25 cellular contexts compared by ENCODE assay signal in genomic region chr22:42066133-42066761, GRCh38. TPM values are rescaled to one million over a fixed set of nuclear protein-coding genes. Genes with fewer than 3 reads are reported as not detected.
DNase-seq lines count a peak whose midpoint lies in the region; TF ChIP-seq lines count a peak whose summit lies in the region.
"Had no signal": no experiment of that assay in that cellular context is flagged by ENCODE, and none has a peak within 500 bp of the region (broad histone marks: within the 10 kb centered on the region; RNA-seq: fewer than 3 reads in every experiment).

No MANE protein-coding gene starts in this region.

- TF ChIP-seq CTCF in RWPE1 (conservative IDR thresholded peaks at IDR 0.05; ENCODE audit: low read depth) (no peak), spleen (IDR thresholded peaks at IDR 0.05 in 8 of 11, conservative IDR thresholded peaks at IDR 0.05 in 3 of 11) (no peak), smooth muscle cell (IDR thresholded peaks at IDR 0.05; ENCODE audit: borderline replicate concordance, insufficient read depth, poor library complexity, severe bottlenecking) (no peak)

- no peak overlapping the region for H3K4me3 ChIP-seq in spleen
- H3K4me3 ChIP-seq in smooth muscle cell, result no peak overlapping the region
- H3K4me3 ChIP-seq: coronary artery, HAP-1, neural progenitor cell, SJCRH30, thyroid gland had no signal

- H3K27me3 ChIP-seq in spleen (replicated peaks in 1 of 7), result no peaks in the 10 kb centered on the region
- no peaks in the 10 kb centered on the region for H3K27me3 ChIP-seq in smooth muscle cell (ENCODE audit: low read depth)
- H3K27me3 ChIP-seq: neural progenitor cell, SJCRH30, thyroid gland had no signal

- DNase-seq in activated T-cell treated with anti-CD3 and anti-CD28 coated beads, Interleukin-2, amount 50 U/mL, for 24 hours, result no peak
- DNase-seq in activated T-cell treated with anti-CD3 and anti-CD28 coated beads for 4 hours (no peak), RWPE1 (ENCODE audit: low spot score) (no peak), ecto neural progenitor cell (ENCODE audit: low spot score) (peak; percentile 17), spleen (peak; percentile 63), DMS53 treated with DMSO at 0.1 percent for 48 hours (lab: John Stamatoyannopoulos, UW; ENCODE audit: unreplicated experiment) (no peak), smooth muscle cell (lab: John Stamatoyannopoulos, UW; ENCODE audit: unreplicated experiment) (no peak), NCI-H187 treated with DMSO at 0.1 percent for 48 hours (lab: John Stamatoyannopoulos, UW) (no peak)
- DNase-seq: activated CD4-positive, alpha-beta T cell treated with anti-CD3 and anti-CD28 coated beads, Interleukin-2, amount 10 ng/mL, durations not matched to agents 7 days and 5 days; AML-193; CD4-positive, alpha-beta T cell; effector memory CD8-positive, alpha-beta T cell; NCI-H2029 treated with DMSO at 0.1 percent for 48 hours; NCI-H2227 treated with DMSO at 0.1 percent for 48 hours; NCI-H526 treated with DMSO at 0.1 percent for 48 hours; SJCRH30; T-helper 9 cell had no signal

- H2AFZ ChIP-seq in smooth muscle cell (ENCODE audit: low read depth), result no peak overlapping the region
- H2AFZ ChIP-seq: neural progenitor cell had no signal

- CTCF ChIA-PET in RWPE1 (lab: Yijun Ruan, JAX), result no interaction called here

- no peaks in the 10 kb centered on the region for H3K27me3 Mint-ChIP-seq in activated T-cell treated with anti-CD3 and anti-CD28 coated beads, Interleukin-2, amount 50 U/mL, for 24 hours
- H3K27me3 Mint-ChIP-seq: activated CD4-positive, alpha-beta T cell treated with anti-CD3 and anti-CD28 coated beads, Interleukin-2, amount 10 ng/mL, durations not matched to agents 7 days and 5 days; activated naive CD8-positive, alpha-beta T cell; CD4-positive, alpha-beta T cell; effector memory CD8-positive, alpha-beta T cell; memory B cell had no signal

- no peaks in the 10 kb centered on the region for H3K9me3 ChIP-seq in spleen
- no peaks in the 10 kb centered on the region for H3K9me3 ChIP-seq in smooth muscle cell (replicated peaks; ENCODE audit: low read depth)
- H3K9me3 ChIP-seq: HAP-1, SJCRH30, thyroid gland had no signal

- no peak for TF ChIP-seq POLR2A in spleen (IDR thresholded peaks at IDR 0.05)

- no peaks in the 10 kb centered on the region for H3K9me3 Mint-ChIP-seq in activated T-cell treated with anti-CD3 and anti-CD28 coated beads, Interleukin-2, amount 50 U/mL, for 24 hours
- H3K9me3 Mint-ChIP-seq: activated CD4-positive, alpha-beta T cell treated with anti-CD3 and anti-CD28 coated beads, Interleukin-2, amount 10 ng/mL, durations not matched to agents 7 days and 5 days; CD4-positive, alpha-beta T cell; effector memory CD8-positive, alpha-beta T cell; memory B cell; neural progenitor cell had no signal

- H3K9ac ChIP-seq in smooth muscle cell (ENCODE audit: low read depth), result no peak overlapping the region
- H3K9ac ChIP-seq: KMS-11, neural progenitor cell had no signal

- no peak overlapping the region for H3K4me2 ChIP-seq in smooth muscle cell
- H3K4me2 ChIP-seq: KMS-11, neural progenitor cell had no signal

- H3K36me3 ChIP-seq in spleen (peaks cover 0 to 73% (median 51%) of the 10 kb centered on the region in 6 donors), smooth muscle cell (ENCODE audit: low read depth) (no peaks in the 10 kb centered on the region)
- H3K36me3 ChIP-seq: neural progenitor cell, SJCRH30 had no signal

- intact Hi-C loops in spleen (cut with DNase I; ENCODE audit: low total_unique reads), result no loop called here

- no peaks in the 10 kb centered on the region for H3K79me2 ChIP-seq in smooth muscle cell (ENCODE audit: low read depth)

- H3K4me1 Mint-ChIP-seq in activated T-cell treated with anti-CD3 and anti-CD28 coated beads, Interleukin-2, amount 50 U/mL, for 24 hours (ENCODE audit: low read depth), result peaks cover 18% of the 10 kb centered on the region

- H4K20me1 ChIP-seq in smooth muscle cell (ENCODE audit: low read depth), result no peaks in the 10 kb centered on the region

- peaks cover 68% of the 10 kb centered on the region for H3K36me3 Mint-ChIP-seq in activated T-cell treated with anti-CD3 and anti-CD28 coated beads, Interleukin-2, amount 50 U/mL, for 24 hours (ENCODE audit: low read depth)
- H3K36me3 Mint-ChIP-seq: activated naive CD8-positive, alpha-beta T cell had no signal

- H3K27ac ChIP-seq in RWPE1 (peak overlapping the region; percentile 5; the same call in 1 of the 2 replicates), spleen (no peak overlapping the region), smooth muscle cell (ENCODE audit: low read depth) (no peak overlapping the region)
- H3K27ac ChIP-seq: coronary artery, KMS-11, neural progenitor cell, SJCRH30, thyroid gland, VCaP had no signal

- no peak overlapping the region for H3K4me3 Mint-ChIP-seq in activated T-cell treated with anti-CD3 and anti-CD28 coated beads, Interleukin-2, amount 50 U/mL, for 24 hours
- H3K4me3 Mint-ChIP-seq: activated CD4-positive, alpha-beta T cell treated with anti-CD3 and anti-CD28 coated beads, Interleukin-2, amount 10 ng/mL, durations not matched to agents 7 days and 5 days; activated naive CD8-positive, alpha-beta T cell; CD4-positive, alpha-beta T cell; effector memory CD8-positive, alpha-beta T cell; memory B cell; neural progenitor cell had no signal

- H3K27ac Mint-ChIP-seq in activated T-cell treated with anti-CD3 and anti-CD28 coated beads, Interleukin-2, amount 50 U/mL, for 24 hours, result peak overlapping the region; percentile 22
- H3K27ac Mint-ChIP-seq: activated CD4-positive, alpha-beta T cell treated with anti-CD3 and anti-CD28 coated beads, Interleukin-2, amount 10 ng/mL, durations not matched to agents 7 days and 5 days; activated naive CD8-positive, alpha-beta T cell; CD4-positive, alpha-beta T cell; memory B cell had no signal

- WGBS in spleen, 5 donors, result 94 to 99% (median 96%) methylated on average over 7 of the region's 7 CpGs
- 98% methylated on average over 7 of the region's 7 CpGs for WGBS in smooth muscle cell (ENCODE audit: low lambda C conversion rate)

- POLR2A ChIA-PET in RWPE1 (lab: Yijun Ruan, JAX; ENCODE audit: low non-redundant PET), result no interaction called here

- no peaks in the 10 kb centered on the region for H3F3A ChIP-seq in smooth muscle cell (ENCODE audit: low read depth)

- peaks cover 10 to 31% (median 18%) of the 10 kb centered on the region in 6 donors for H3K4me1 ChIP-seq in spleen
- peaks cover 8% of the 10 kb centered on the region for H3K4me1 ChIP-seq in smooth muscle cell (ENCODE audit: low read depth)
- H3K4me1 ChIP-seq: SJCRH30 had no signal

RNA-seq across cellular contexts. Expression of gene NAGA, which starts 4.4 kb away (rescaled TPM):
- 10 to 100 TPM; 20.2 to 60.2 (median 34.1) TPM for total RNA-seq in spleen
- polyA plus RNA-seq in spleen, result 1 to 10 TPM; 7.0 to 7.4 (median 7.1) TPM
- 33.8 and 35.0 TPM in 2 replicates for total RNA-seq in smooth muscle cell
- polyA plus RNA-seq in smooth muscle cell, result 35.6 and 36.1 TPM in 2 replicates

RNA-seq across cellular contexts. Expression of gene PHETA2, which starts 7.8 kb away (rescaled TPM):
- total RNA-seq in spleen, result 10 to 100 TPM in 3 of 7 donors, 1 to 10 TPM in 4; 6.8 to 11.5 (median 9.6) TPM
- polyA plus RNA-seq in spleen, result 1 to 10 TPM; 3.1 to 5.5 (median 4.3) TPM
- total RNA-seq in smooth muscle cell, result 6.7 and 10.8 TPM in 2 replicates
- 12.1 and 15.9 TPM in 2 replicates for polyA plus RNA-seq in smooth muscle cell
- total RNA-seq: SJCRH30 had no signal

RNA-seq across cellular contexts. Expression of gene SMDT1, which starts 13.3 kb away (rescaled TPM):
- total RNA-seq in spleen (10 to 100 TPM; 13.6 to 91.4 (median 69.6) TPM), smooth muscle cell (4.4 and 6.5 TPM in 2 replicates)
- polyA plus RNA-seq in spleen (100 to 1,000 TPM in 1 of 3 donors, 10 to 100 TPM in 2; 79.9 to 171 (median 90.7) TPM), smooth muscle cell (57.9 and 78.0 TPM in 2 replicates)

RNA-seq across cellular contexts. Expression of gene NDUFA6, which starts 24.3 kb away (rescaled TPM):
- total RNA-seq in spleen (10 to 100 TPM; 31.1 to 44.9 (median 36.8) TPM), smooth muscle cell (103 and 114 TPM in 2 replicates)
- polyA plus RNA-seq in spleen (10 to 100 TPM; 50.2 to 73.8 (median 64.2) TPM), smooth muscle cell (264 and 284 TPM in 2 replicates)

Comparison
In these comparisons a context has a peak if more than half of its experiments do, and no peak if none do; other contexts are left out.
1. DNase-seq: peak in ecto neural progenitor cell (single experiment) and spleen (single experiment); none in activated T-cell treated with anti-CD3 and anti-CD28 coated beads, Interleukin-2, amount 50 U/mL, for 24 hours (single experiment), activated T-cell treated with anti-CD3 and anti-CD28 coated beads for 4 hours (single experiment), RWPE1 (single experiment), DMS53 treated with DMSO at 0.1 percent for 48 hours (single experiment), smooth muscle cell (single experiment) and NCI-H187 treated with DMSO at 0.1 percent for 48 hours (single experiment).